2 cellular contexts compared by ENCODE assay signal in the genomic region with DNA sequence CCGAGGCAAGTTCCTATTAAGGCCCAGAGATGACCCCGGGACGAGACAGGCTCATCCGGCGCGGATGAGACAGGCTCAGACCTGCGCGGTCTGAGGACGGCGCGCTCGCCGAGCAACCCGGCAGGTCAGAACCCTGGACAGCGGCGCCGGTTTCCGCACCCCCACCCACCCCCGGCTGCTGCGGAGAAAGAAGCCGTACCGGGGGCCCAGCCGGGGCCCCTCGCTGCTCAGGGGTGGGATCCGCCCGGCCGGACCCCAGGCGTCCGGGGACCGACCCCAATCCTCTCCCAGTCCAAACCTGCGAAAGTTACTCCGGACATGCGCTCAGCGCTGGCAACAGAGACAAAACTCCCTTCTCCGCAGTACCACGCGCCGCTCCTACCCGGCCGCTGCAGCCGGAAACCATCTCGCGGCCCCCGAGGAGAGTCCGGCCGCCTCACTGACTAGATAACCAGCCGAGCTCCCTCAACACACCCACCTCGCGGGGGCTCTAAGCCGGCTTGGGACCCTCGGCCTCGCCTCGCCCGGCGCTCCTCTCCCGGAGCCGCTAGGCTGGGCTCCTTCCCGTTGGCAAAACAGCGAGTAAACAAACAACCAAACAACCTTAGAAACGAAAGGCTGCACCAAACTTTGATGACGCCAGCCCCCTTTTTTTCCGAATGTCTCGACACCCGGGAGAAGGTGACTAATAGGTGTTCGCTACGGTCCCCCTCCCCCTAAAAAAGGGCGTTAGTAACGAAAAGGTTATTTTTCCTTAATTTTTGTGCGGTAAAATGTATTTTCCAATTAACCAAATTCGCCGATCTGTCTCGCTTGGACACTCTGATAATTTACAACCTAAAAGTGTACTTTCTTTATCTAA.
TF ChIP-seq lines count a peak whose summit lies in the region.

No MANE protein-coding gene starts in this region.

TF ChIP-seq in HEK293, 187 proteins besides CTCF, POLR2A, EP300 and RAD21 (continued from another document and continues in another):
- TF ChIP-seq, protein P1, sequence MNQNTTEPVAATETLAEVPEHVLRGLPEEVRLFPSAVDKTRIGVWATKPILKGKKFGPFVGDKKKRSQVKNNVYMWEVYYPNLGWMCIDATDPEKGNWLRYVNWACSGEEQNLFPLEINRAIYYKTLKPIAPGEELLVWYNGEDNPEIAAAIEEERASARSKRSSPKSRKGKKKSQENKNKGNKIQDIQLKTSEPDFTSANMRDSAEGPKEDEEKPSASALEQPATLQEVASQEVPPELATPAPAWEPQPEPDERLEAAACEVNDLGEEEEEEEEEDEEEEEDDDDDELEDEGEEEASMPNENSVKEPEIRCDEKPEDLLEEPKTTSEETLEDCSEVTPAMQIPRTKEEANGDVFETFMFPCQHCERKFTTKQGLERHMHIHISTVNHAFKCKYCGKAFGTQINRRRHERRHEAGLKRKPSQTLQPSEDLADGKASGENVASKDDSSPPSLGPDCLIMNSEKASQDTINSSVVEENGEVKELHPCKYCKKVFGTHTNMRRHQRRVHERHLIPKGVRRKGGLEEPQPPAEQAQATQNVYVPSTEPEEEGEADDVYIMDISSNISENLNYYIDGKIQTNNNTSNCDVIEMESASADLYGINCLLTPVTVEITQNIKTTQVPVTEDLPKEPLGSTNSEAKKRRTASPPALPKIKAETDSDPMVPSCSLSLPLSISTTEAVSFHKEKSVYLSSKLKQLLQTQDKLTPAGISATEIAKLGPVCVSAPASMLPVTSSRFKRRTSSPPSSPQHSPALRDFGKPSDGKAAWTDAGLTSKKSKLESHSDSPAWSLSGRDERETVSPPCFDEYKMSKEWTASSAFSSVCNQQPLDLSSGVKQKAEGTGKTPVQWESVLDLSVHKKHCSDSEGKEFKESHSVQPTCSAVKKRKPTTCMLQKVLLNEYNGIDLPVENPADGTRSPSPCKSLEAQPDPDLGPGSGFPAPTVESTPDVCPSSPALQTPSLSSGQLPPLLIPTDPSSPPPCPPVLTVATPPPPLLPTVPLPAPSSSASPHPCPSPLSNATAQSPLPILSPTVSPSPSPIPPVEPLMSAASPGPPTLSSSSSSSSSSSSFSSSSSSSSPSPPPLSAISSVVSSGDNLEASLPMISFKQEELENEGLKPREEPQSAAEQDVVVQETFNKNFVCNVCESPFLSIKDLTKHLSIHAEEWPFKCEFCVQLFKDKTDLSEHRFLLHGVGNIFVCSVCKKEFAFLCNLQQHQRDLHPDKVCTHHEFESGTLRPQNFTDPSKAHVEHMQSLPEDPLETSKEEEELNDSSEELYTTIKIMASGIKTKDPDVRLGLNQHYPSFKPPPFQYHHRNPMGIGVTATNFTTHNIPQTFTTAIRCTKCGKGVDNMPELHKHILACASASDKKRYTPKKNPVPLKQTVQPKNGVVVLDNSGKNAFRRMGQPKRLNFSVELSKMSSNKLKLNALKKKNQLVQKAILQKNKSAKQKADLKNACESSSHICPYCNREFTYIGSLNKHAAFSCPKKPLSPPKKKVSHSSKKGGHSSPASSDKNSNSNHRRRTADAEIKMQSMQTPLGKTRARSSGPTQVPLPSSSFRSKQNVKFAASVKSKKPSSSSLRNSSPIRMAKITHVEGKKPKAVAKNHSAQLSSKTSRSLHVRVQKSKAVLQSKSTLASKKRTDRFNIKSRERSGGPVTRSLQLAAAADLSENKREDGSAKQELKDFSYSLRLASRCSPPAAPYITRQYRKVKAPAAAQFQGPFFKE (tag by site-specific recombination; IDR thresholded peaks at IDR 0.05; ENCODE audit: borderline replicate concordance) = no peak
- TF ChIP-seq ZNF600 (tag by site-specific recombination; IDR thresholded peaks at IDR 0.05) (peak; percentile 92), ZNF501 (tag by site-specific recombination; IDR thresholded peaks at IDR 0.05) (no peak), ZNF530 (tag by site-specific recombination; IDR thresholded peaks at IDR 0.05; ENCODE audit: low read depth) (no peak), PATZ1 (tag by site-specific recombination; IDR thresholded peaks at IDR 0.05) (peak; percentile 80), ZFHX2 (tag by site-specific recombination; conservative IDR thresholded peaks at IDR 0.05) (0 out of 2 replicates have a peak, but pooled peaks have one; percentile 8), KLF16 (tag by site-specific recombination; IDR thresholded peaks at IDR 0.05) (0 out of 2 replicates have a peak, but pooled peaks have one; percentile 27), ZBTB20 (tag by site-specific recombination; IDR thresholded peaks at IDR 0.05) (peak; percentile 41; the same call in 1 of the 2 replicates), KLF10 (tag by site-specific recombination; IDR thresholded peaks at IDR 0.05) (no peak)
- TF ChIP-seq, protein P2, sequence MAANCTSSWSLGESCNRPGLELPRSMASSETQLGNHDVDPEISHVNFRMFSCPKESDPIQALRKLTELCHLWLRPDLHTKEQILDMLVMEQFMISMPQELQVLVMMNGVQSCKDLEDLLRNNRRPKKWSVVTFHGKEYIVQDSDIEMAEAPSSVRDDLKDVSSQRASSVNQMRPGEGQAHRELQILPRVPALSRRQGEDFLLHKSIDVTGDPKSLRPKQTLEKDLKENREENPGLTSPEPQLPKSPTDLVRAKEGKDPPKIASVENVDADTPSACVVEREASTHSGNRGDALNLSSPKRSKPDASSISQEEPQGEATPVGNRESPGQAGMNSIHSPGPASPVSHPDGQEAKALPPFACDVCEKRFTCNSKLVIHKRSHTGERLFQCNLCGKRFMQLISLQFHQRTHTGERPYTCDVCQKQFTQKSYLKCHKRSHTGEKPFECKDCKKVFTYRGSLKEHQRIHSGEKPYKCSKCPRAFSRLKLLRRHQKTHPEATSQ (tag by site-specific recombination; IDR thresholded peaks at IDR 0.05) = no peak

TF ChIP-seq in K562, 482 proteins besides CTCF, POLR2A, EP300 and RAD21 (continued from another document and continues in another):
- peak; percentile 99 for TF ChIP-seq REST (CRISPR knock-in tag; IDR thresholded peaks at IDR 0.05; ENCODE audit: low read depth)
- no peak for TF ChIP-seq ARID4B (CRISPR knock-in tag; IDR thresholded peaks at IDR 0.05)
- no peak for TF ChIP-seq ZNF764 (CRISPR knock-in tag; IDR thresholded peaks at IDR 0.05; ENCODE audit: low read depth)
- TF ChIP-seq SP2 (IDR thresholded peaks at IDR 0.05; ENCODE audit: extremely low read depth, low read depth, low read length, poor library complexity, severe bottlenecking) = no peak
- TF ChIP-seq JUNB (CRISPR knock-in tag; conservative IDR thresholded peaks at IDR 0.05) = no peak
- TF ChIP-seq SMARCE1 (IDR thresholded peaks at IDR 0.05) = no peak
- no peak for TF ChIP-seq HLTF (IDR thresholded peaks at IDR 0.05)
- TF ChIP-seq ATF7 (IDR thresholded peaks at IDR 0.05) = no peak
- TF ChIP-seq POLR3G (IDR thresholded peaks at IDR 0.05; ENCODE audit: extremely low read depth, insufficient read length, insufficient replicate concordance) = no peak
- no peak for TF ChIP-seq TAF9B (IDR thresholded peaks at IDR 0.05; ENCODE audit: partially characterized antibody)
- no peak for TF ChIP-seq ZNF592 (IDR thresholded peaks at IDR 0.05)
- no peak for TF ChIP-seq ASH1L (IDR thresholded peaks at IDR 0.05; ENCODE audit: borderline replicate concordance, low read depth, partially characterized antibody)
- no peak for TF ChIP-seq NFYB (IDR thresholded peaks at IDR 0.05; ENCODE audit: extremely low read depth, insufficient read length)
- no peak for TF ChIP-seq BCOR (IDR thresholded peaks at IDR 0.05)
- no peak for TF ChIP-seq ZNF584 (CRISPR knock-in tag; IDR thresholded peaks at IDR 0.05; ENCODE audit: low read depth)
- no peak for TF ChIP-seq ESRRA (IDR thresholded peaks at IDR 0.05; ENCODE audit: borderline replicate concordance, low read depth)
- no peak for TF ChIP-seq MYNN (IDR thresholded peaks at IDR 0.05)
- 0 out of 2 replicates have a peak, but pooled peaks have one; percentile 53 for TF ChIP-seq MYNN (CRISPR knock-in tag; IDR thresholded peaks at IDR 0.05)
- 0 out of 2 replicates have a peak, but pooled peaks have one; percentile 35 for TF ChIP-seq MBD1 (CRISPR knock-in tag; IDR thresholded peaks at IDR 0.05)
- TF ChIP-seq SNRNP70 (optimal IDR thresholded peaks at IDR 0.05; ENCODE audit: low read depth, low read length) = no peak
